20 cellular contexts compared by ENCODE assay signal in the genomic region with DNA sequence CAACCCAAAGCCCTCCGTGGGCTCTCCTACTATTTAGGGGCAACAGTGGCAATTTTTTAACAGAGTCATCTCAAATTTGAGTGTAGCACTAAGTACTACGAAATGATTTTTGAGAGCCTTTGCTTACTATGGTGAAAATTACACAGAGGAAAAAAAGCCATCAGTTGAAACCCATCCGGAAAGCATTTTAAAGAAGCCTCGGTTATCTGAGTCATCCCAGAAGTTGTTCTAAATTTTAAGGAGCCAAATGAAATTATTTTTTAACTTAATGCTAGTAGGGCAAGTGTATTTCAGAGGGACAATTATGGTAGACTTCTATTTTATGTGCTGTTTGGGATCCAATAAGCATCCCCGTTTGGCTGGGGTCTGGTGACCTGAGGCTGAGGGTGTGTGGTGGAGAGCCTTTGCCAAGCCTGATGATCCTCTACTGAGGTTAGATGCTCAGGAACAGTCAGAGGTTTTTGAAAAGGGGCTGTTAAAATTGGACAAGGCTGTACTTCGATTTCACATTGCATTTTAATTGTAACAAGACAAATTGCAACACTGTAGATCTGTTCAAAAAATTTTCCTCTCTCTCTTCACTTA. TPM values are rescaled to one million over a fixed set of nuclear protein-coding genes. Genes with fewer than 3 reads are reported as not detected.
A peak's percentile ranks its signal among the peaks of the same experiment; 100 is the strongest.
DNase-seq lines count a peak whose midpoint lies in the region; ATAC-seq and TF ChIP-seq lines count a peak whose summit lies in the region.
"Had no signal": no experiment of that assay in that cellular context is flagged by ENCODE, and none has a peak within 500 bp of the region (broad histone marks: within the 10 kb centered on the region; RNA-seq: fewer than 3 reads in every experiment).

No MANE protein-coding gene starts in this region.

- peak; percentile 37 for DNase-seq in HFFc6
- DNase-seq in MCF 10A (ENCODE audit: unreplicated experiment): no peak
- no peak for DNase-seq in mesothelial cell of epicardium (ENCODE audit: low spot score in 2 of 2, unreplicated experiment in 2 of 2)
- DNase-seq in NCI-H146 (lab: John Stamatoyannopoulos, UW): no peak
- DNase-seq in thyroid gland: no peak
- no peak for DNase-seq in cortex of kidney (lab: John Stamatoyannopoulos, UW)
- DNase-seq: activated CD4-positive, alpha-beta T cell treated with anti-CD3 and anti-CD28 coated beads for 36 hours; activated CD8-positive, alpha-beta memory T cell treated with anti-CD3 and anti-CD28 coated beads, Interleukin-2, amount 10 ng/mL, durations not matched to agents 7 days and 5 days; activated naive CD8-positive, alpha-beta T cell treated with anti-CD3 and anti-CD28 coated beads for 36 hours; colonic mucosa; naive thymus-derived CD8-positive, alpha-beta T cell; NCI-H2107; NCI-H510A treated with DMSO at 0.1 percent for 48 hours; stimulated activated CD4-positive, alpha-beta T cell treated with anti-CD3 and anti-CD28 coated beads, Interleukin-2, amount 100 ng/mL, for 48 hours; stimulated activated naive CD4-positive, alpha-beta T cell treated with Interleukin-2 at 50 U/mL for 16 hours; tibial artery had no signal

- peaks cover 5% of the 10 kb centered on the region for H3K27me3 Mint-ChIP-seq in HFFc6 (ENCODE audit: insufficient read depth)
- no peaks in the 10 kb centered on the region for H3K27me3 Mint-ChIP-seq in MCF 10A (ENCODE audit: insufficient read depth, unreplicated experiment)
- no peaks in the 10 kb centered on the region for H3K27me3 Mint-ChIP-seq in mesothelial cell of epicardium (ENCODE audit: low read depth)

- POLR2A ChIA-PET in MCF 10A (lab: Yijun Ruan, JAX): no interaction called here

- no peaks in the 10 kb centered on the region for H3K9me3 Mint-ChIP-seq in HFFc6
- no peaks in the 10 kb centered on the region for H3K9me3 Mint-ChIP-seq in MCF 10A (ENCODE audit: unreplicated experiment)
- H3K9me3 Mint-ChIP-seq in mesothelial cell of epicardium: peaks cover 6% of the 10 kb centered on the region
- H3K9me3 Mint-ChIP-seq: activated naive CD8-positive, alpha-beta T cell treated with anti-CD3 and anti-CD28 coated beads for 36 hours; memory B cell had no signal

- 78 to 87% methylated on average over 6 of the region's 6 CpGs for WGBS in thyroid gland, 2 donors

- H3K36me3 ChIP-seq in thyroid gland: no peaks in the 10 kb centered on the region
- H3K36me3 ChIP-seq: BLaER1 treated with 17β-estradiol and CSF1 and Interleukin-3, amounts not matched to agents 10 nM and 100 nM; colonic mucosa; tibial artery had no signal

- H3K27me3 ChIP-seq in thyroid gland: no peaks in the 10 kb centered on the region
- H3K27me3 ChIP-seq: BLaER1 treated with 17β-estradiol and CSF1 and Interleukin-3, amounts not matched to agents 10 nM and 100 nM; body of pancreas; colonic mucosa; tibial artery had no signal

- no peak overlapping the region for H3K27ac ChIP-seq in thyroid gland
- H3K27ac ChIP-seq: BLaER1 treated with 17β-estradiol and CSF1 and Interleukin-3, amounts not matched to agents 10 nM and 100 nM; colonic mucosa; tibial artery had no signal

- no peak for ATAC-seq in activated CD4-positive, CD25-positive, alpha-beta regulatory T cell treated with anti-CD3 and anti-CD28 coated beads, Interleukin-2, amount 50 U/mL, for 24 hours
- ATAC-seq: activated CD4-positive, alpha-beta T cell treated with anti-CD3 and anti-CD28 coated beads for 36 hours; activated CD8-positive, alpha-beta memory T cell treated with anti-CD3 and anti-CD28 coated beads, Interleukin-2, amount 10 ng/mL, durations not matched to agents 7 days and 5 days; naive thymus-derived CD8-positive, alpha-beta T cell had no signal

- TF ChIP-seq POLR2A in thyroid gland (IDR thresholded peaks at IDR 0.05): no peak

- H3K4me1 ChIP-seq in thyroid gland: no peaks in the 10 kb centered on the region
- H3K4me1 ChIP-seq: BLaER1 treated with 17β-estradiol and CSF1 and Interleukin-3, amounts not matched to agents 10 nM and 100 nM; body of pancreas; colonic mucosa had no signal

- no peak for TF ChIP-seq CTCF in HFFc6 (IDR thresholded peaks at IDR 0.05)
- TF ChIP-seq CTCF in MCF 10A (IDR thresholded peaks at IDR 0.05; ENCODE audit: unreplicated experiment): no peak
- TF ChIP-seq CTCF in mesothelial cell of epicardium (IDR thresholded peaks at IDR 0.05; ENCODE audit: unreplicated experiment): no peak
- no peak for TF ChIP-seq CTCF in thyroid gland (IDR thresholded peaks at IDR 0.05)

- H3K36me3 Mint-ChIP-seq in HFFc6 (ENCODE audit: low read depth) (no peaks in the 10 kb centered on the region), MCF 10A (ENCODE audit: insufficient read depth, unreplicated experiment) (no peaks in the 10 kb centered on the region), mesothelial cell of epicardium (peaks cover 3% of the 10 kb centered on the region)
- H3K36me3 Mint-ChIP-seq: activated CD8-positive, alpha-beta memory T cell treated with anti-CD3 and anti-CD28 coated beads, Interleukin-2, amount 10 ng/mL, durations not matched to agents 7 days and 5 days; activated naive CD8-positive, alpha-beta T cell treated with anti-CD3 and anti-CD28 coated beads for 36 hours; memory B cell had no signal

- intact Hi-C loops in MCF 10A (cut with micrococcal nuclease) (no loop called here), thyroid gland (cut with DNase I) (no loop called here)

- CTCF ChIA-PET in MCF 10A (lab: Yijun Ruan, JAX): no interaction called here

- H3K27ac Mint-ChIP-seq in HFFc6 (peak overlapping the region; percentile 85), MCF 10A (ENCODE audit: low read depth, unreplicated experiment) (peak overlapping the region; percentile 14), mesothelial cell of epicardium (peak overlapping the region; percentile 91)
- H3K27ac Mint-ChIP-seq: activated CD4-positive, alpha-beta T cell treated with anti-CD3 and anti-CD28 coated beads for 36 hours; activated CD8-positive, alpha-beta memory T cell treated with anti-CD3 and anti-CD28 coated beads, Interleukin-2, amount 10 ng/mL, durations not matched to agents 7 days and 5 days; activated naive CD8-positive, alpha-beta T cell treated with anti-CD3 and anti-CD28 coated beads for 36 hours; memory B cell; naive thymus-derived CD8-positive, alpha-beta T cell had no signal

- H3K4me3 Mint-ChIP-seq in HFFc6 (peak overlapping the region; percentile 22), MCF 10A (ENCODE audit: unreplicated experiment) (peak overlapping the region; percentile 11), mesothelial cell of epicardium (no peak overlapping the region)
- H3K4me3 Mint-ChIP-seq: activated CD4-positive, alpha-beta T cell treated with anti-CD3 and anti-CD28 coated beads for 36 hours; activated CD8-positive, alpha-beta memory T cell treated with anti-CD3 and anti-CD28 coated beads, Interleukin-2, amount 10 ng/mL, durations not matched to agents 7 days and 5 days; activated naive CD8-positive, alpha-beta T cell treated with anti-CD3 and anti-CD28 coated beads for 36 hours; memory B cell; naive thymus-derived CD8-positive, alpha-beta T cell had no signal

- no peak overlapping the region for H3K4me3 ChIP-seq in thyroid gland (replicated peaks in 1 of 3)
- H3K4me3 ChIP-seq: BLaER1 treated with 17β-estradiol and CSF1 and Interleukin-3, amounts not matched to agents 10 nM and 100 nM; body of pancreas; colonic mucosa; tibial artery had no signal

- peaks cover 35% of the 10 kb centered on the region for H3K4me1 Mint-ChIP-seq in HFFc6 (ENCODE audit: low read depth)
- peaks cover 20% of the 10 kb centered on the region for H3K4me1 Mint-ChIP-seq in MCF 10A (ENCODE audit: insufficient read depth, unreplicated experiment)
- H3K4me1 Mint-ChIP-seq in mesothelial cell of epicardium: peaks cover 23% of the 10 kb centered on the region
- H3K4me1 Mint-ChIP-seq: activated CD4-positive, alpha-beta T cell treated with anti-CD3 and anti-CD28 coated beads for 36 hours; activated CD8-positive, alpha-beta memory T cell treated with anti-CD3 and anti-CD28 coated beads, Interleukin-2, amount 10 ng/mL, durations not matched to agents 7 days and 5 days; activated naive CD8-positive, alpha-beta T cell treated with anti-CD3 and anti-CD28 coated beads for 36 hours; memory B cell; naive thymus-derived CD8-positive, alpha-beta T cell had no signal

- no TSS peak for BruUV-seq in MCF 10A (replicated peaks; lab: Mats Ljungman, UMichigan)

- no peaks in the 10 kb centered on the region for H3K9me3 ChIP-seq in thyroid gland
- H3K9me3 ChIP-seq: BLaER1 treated with 17β-estradiol and CSF1 and Interleukin-3, amounts not matched to agents 10 nM and 100 nM; body of pancreas; colonic mucosa; tibial artery had no signal

RNA-seq across cellular contexts. Expression of a gene that starts 47.0 kb away (rescaled TPM):
- total RNA-seq in HFFc6 (2021; fragmentation: NEBNext Ultra II Directional; extraction: Animal tissue kit (Norgen Biotek cat#: 25700)): under 1 TPM; 0.14 to 0.37 (median 0.18) TPM
- 0.42 TPM in 1 of 2 replicates, not detected in the other for total RNA-seq in MCF 10A (2022)
- 18.0 to 24.7 TPM (median 24.5 TPM) in 3 replicates for total RNA-seq in mesothelial cell of epicardium
- total RNA-seq in thyroid gland: 10 to 100 TPM in 2 of 4 donors, 1 to 10 TPM in 2; 7.9 to 19.6 (median 12.1) TPM

Comparison
In these comparisons a context has a peak if more than half of its experiments do, and no peak if none do; other contexts are left out.
1. H3K27ac Mint-ChIP-seq: peak in every context shown above with its lines; median percentile 91 in mesothelial cell of epicardium; 85 in HFFc6; 14 in MCF 10A.